Comparison of ENCODE assay signal across 15 cellular contexts in genomic region chr14:65948302-65948701, GRCh38.
"Had no signal": no experiment of that assay in that cellular context is flagged by ENCODE, and none has a peak within 500 bp of the region (broad histone marks: within the 10 kb centered on the region; RNA-seq: fewer than 3 reads in every experiment).

No MANE protein-coding gene starts in this region.

- H3K9me3 Mint-ChIP-seq: mesothelial cell of epicardium had no signal

- H3K27me3 ChIP-seq: adrenal gland, uterus had no signal

- H3K4me3 Mint-ChIP-seq: mesothelial cell of epicardium had no signal

- H3K9me3 ChIP-seq: adrenal gland, gastroesophageal sphincter, neutrophil, uterus had no signal

- H3K27ac ChIP-seq: adrenal gland, gastroesophageal sphincter, neutrophil, skin epidermis, uterus had no signal

- ATAC-seq: gastroesophageal sphincter, left ventricle myocardium superior had no signal

- H3K36me3 ChIP-seq: adrenal gland, gastroesophageal sphincter, neutrophil, uterus had no signal

- DNase-seq: activated effector memory CD4-positive, alpha-beta T cell treated with anti-CD3 and anti-CD28 coated beads, Interleukin-2, amount 50 U/mL, for 16 hours; activated T-cell treated with anti-CD3 and anti-CD28 coated beads, Interleukin-2, amount 50 U/mL, for 1 hour; adrenal gland; central memory CD4-positive, alpha-beta T cell; cortex of kidney; effector CD8-positive, alpha-beta T cell; left ventricle myocardium superior; posterior cingulate gyrus; stimulated activated CD4-positive, alpha-beta T cell treated with anti-CD3 and anti-CD28 coated beads, Interleukin-4, amount 100 ng/mL, for 4 hours; T-helper 9 cell; uterus had no signal

- H3K4me3 ChIP-seq: adrenal gland, gastroesophageal sphincter, skin epidermis, uterus had no signal

- H3K27ac Mint-ChIP-seq: mesothelial cell of epicardium had no signal

- H3K4me1 ChIP-seq: adrenal gland, gastroesophageal sphincter, uterus had no signal

- H3K36me3 Mint-ChIP-seq: mesothelial cell of epicardium had no signal
